In the genomic region with DNA sequence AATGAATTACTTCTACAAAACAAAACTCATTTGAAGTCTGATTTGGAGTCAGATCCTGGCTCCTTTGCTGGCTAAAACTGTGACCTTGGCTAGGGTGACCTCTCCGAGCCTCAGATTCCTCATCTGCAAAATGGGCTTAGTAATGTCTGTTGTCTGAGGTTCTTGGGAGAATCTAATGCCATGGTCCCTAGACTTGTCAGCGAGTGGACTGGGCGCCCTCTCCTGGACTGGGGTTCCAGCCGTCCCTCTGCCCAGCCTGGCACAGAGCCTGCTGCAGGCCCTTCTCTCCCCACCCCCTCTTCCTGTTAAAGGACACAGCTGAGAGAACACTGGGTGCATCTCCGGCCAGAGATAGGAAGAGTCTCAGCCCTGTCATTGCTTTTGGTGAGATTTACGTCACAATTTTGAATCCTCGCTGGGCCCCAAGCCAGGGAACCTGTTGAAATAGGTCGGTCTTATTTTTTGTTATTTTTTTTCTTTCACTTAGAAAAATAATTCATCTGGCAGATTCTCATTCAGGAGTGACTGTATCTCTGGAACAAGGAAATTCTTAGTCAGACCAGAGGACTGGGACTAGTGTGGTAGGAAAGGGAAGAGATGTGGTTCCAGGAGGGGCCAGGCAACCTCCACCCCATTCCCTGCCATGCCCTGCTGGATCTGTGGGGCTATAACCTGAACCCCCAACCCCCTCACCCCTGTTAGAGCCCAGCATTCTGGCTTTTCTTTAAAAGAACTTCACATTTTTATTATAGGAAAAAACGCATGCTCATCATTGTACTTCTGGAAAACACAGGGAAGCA, we compare ENCODE assay signal across 8 cellular contexts. TPM values are rescaled to one million over a fixed set of nuclear protein-coding genes. Genes with fewer than 3 reads are reported as not detected.
DNase-seq lines count a peak whose midpoint lies in the region; ATAC-seq, FAIRE-seq and TF ChIP-seq lines count a peak whose summit lies in the region.

No MANE protein-coding gene starts in this region.

- TF ChIP-seq POLR2A in adrenal gland (IDR thresholded peaks at IDR 0.05), result peak in 1 of 2 donors; percentile 75

- H3K36me3 ChIP-seq in adrenal gland (replicated peaks in 1 of 2) (peaks cover 0 to 35% of the 10 kb centered on the region in 2 donors), keratinocyte (ENCODE audit: control insufficient read depth in 2 of 2, extremely low read depth in 1 of 2, insufficient read depth in 2 of 2, low read length in 2 of 2) (peaks cover 19 to 22% of the 10 kb centered on the region in 2 experiments)

- no peaks in the 10 kb centered on the region for H3K79me2 ChIP-seq in keratinocyte (ENCODE audit: control insufficient read depth, insufficient read depth, low read length)

- POLR2A ChIA-PET in activated CD4-positive, alpha-beta T cell treated with anti-CD3 and anti-CD28 coated beads, Interleukin-2, amount 10 ng/mL, durations not matched to agents 7 days and 5 days (lab: Charles Lee), result no interaction called here

- H3K4me3 Mint-ChIP-seq in activated CD4-positive, alpha-beta T cell treated with anti-CD3 and anti-CD28 coated beads, Interleukin-2, amount 10 ng/mL, durations not matched to agents 24 days and 14 days, result no peak overlapping the region
- H3K4me3 Mint-ChIP-seq in activated CD4-positive, alpha-beta T cell treated with anti-CD3 and anti-CD28 coated beads, Interleukin-2, amount 10 ng/mL, durations not matched to agents 7 days and 5 days, result no peak overlapping the region
- peak overlapping the region in 3 of 4 donors; percentile 39 to 80 (median 60) for H3K4me3 Mint-ChIP-seq in IgD-negative memory B cell

- FAIRE-seq in keratinocyte (lab: Jason Lieb, UNC), result no peak

- H3K9me3 ChIP-seq in adrenal gland (replicated peaks in 1 of 3) (no peaks in the 10 kb centered on the region), keratinocyte (ENCODE audit: control insufficient read depth, low read depth, low read length) (no peaks in the 10 kb centered on the region)

- peak; percentile 64 for DNase-seq in activated CD4-positive, alpha-beta T cell treated with anti-CD3 and anti-CD28 coated beads, Interleukin-2, amount 10 ng/mL, durations not matched to agents 24 days and 14 days
- no peak for DNase-seq in activated CD4-positive, alpha-beta T cell treated with anti-CD3 and anti-CD28 coated beads, Interleukin-2, amount 10 ng/mL, durations not matched to agents 7 days and 5 days
- DNase-seq in adrenal gland (peak; percentile 93 to 100 (median 98)), keratinocyte (ENCODE audit: low read depth, low spot score) (no peak)
- DNase-seq in stimulated activated naive CD8-positive, alpha-beta T cell treated with anti-CD3 and anti-CD28 coated beads, Interleukin-15, Interleukin-2, amounts not matched to agents 100 U/mL and 50 U/mL, for 24 hours, result peak; percentile 30

- H3K4me2 ChIP-seq in keratinocyte (ENCODE audit: control insufficient read depth, extremely low read depth, insufficient read depth, low read depth, low read length), result no peak overlapping the region

- intact Hi-C loops in activated CD4-positive, alpha-beta T cell treated with anti-CD3 and anti-CD28 coated beads, Interleukin-2, amount 10 ng/mL, durations not matched to agents 24 days and 14 days (cut with micrococcal nuclease), result no loop called here
- intact Hi-C loops in adrenal gland (cut with DNase I), result no loop called here

- no peaks in the 10 kb centered on the region for H4K20me1 ChIP-seq in keratinocyte (ENCODE audit: control insufficient read depth, extremely low read depth, insufficient read depth, low read length)

- H3K27ac ChIP-seq in adrenal gland, result peak overlapping the region; percentile 83 to 96 (median 91)
- H3K27ac ChIP-seq in keratinocyte (ENCODE audit: control insufficient read depth, insufficient read depth, low read length), result no peak overlapping the region

- no peak overlapping the region for H3K27ac Mint-ChIP-seq in activated CD4-positive, alpha-beta T cell treated with anti-CD3 and anti-CD28 coated beads, Interleukin-2, amount 10 ng/mL, durations not matched to agents 24 days and 14 days
- H3K27ac Mint-ChIP-seq in activated CD4-positive, alpha-beta T cell treated with anti-CD3 and anti-CD28 coated beads, Interleukin-2, amount 10 ng/mL, durations not matched to agents 7 days and 5 days, result no peak overlapping the region
- peak overlapping the region; percentile 79 to 89 (median 89) for H3K27ac Mint-ChIP-seq in IgD-negative memory B cell

- dilution Hi-C loops in keratinocyte (cut with MboI; ENCODE audit: extremely low pct_ligation_motif_present, low sequenced_read_pairs), result no loop called here

- no peaks in the 10 kb centered on the region for H3K27me3 Mint-ChIP-seq in activated CD4-positive, alpha-beta T cell treated with anti-CD3 and anti-CD28 coated beads, Interleukin-2, amount 10 ng/mL, durations not matched to agents 24 days and 14 days
- no peaks in the 10 kb centered on the region for H3K27me3 Mint-ChIP-seq in activated CD4-positive, alpha-beta T cell treated with anti-CD3 and anti-CD28 coated beads, Interleukin-2, amount 10 ng/mL, durations not matched to agents 7 days and 5 days
- no peaks in the 10 kb centered on the region for H3K27me3 Mint-ChIP-seq in IgD-negative memory B cell

- H3K4me3 ChIP-seq in adrenal gland (no peak overlapping the region), keratinocyte (ENCODE audit: control insufficient read depth in 2 of 3, extremely low read depth in 1 of 3, insufficient read depth in 2 of 3, low read depth in 1 of 3, low read length in 3 of 3) (no peak overlapping the region)

- peaks cover 0 to 19% of the 10 kb centered on the region in 2 donors for H3K4me1 ChIP-seq in adrenal gland (replicated peaks in 1 of 2)
- H3K4me1 ChIP-seq in keratinocyte (ENCODE audit: control insufficient read depth, extremely low read depth, insufficient read depth, low read length), result peaks cover under 1% of the 10 kb centered on the region

- H3K4me1 Mint-ChIP-seq in activated CD4-positive, alpha-beta T cell treated with anti-CD3 and anti-CD28 coated beads, Interleukin-2, amount 10 ng/mL, durations not matched to agents 24 days and 14 days, result no peaks in the 10 kb centered on the region
- no peaks in the 10 kb centered on the region for H3K4me1 Mint-ChIP-seq in activated CD4-positive, alpha-beta T cell treated with anti-CD3 and anti-CD28 coated beads, Interleukin-2, amount 10 ng/mL, durations not matched to agents 7 days and 5 days
- peaks cover 12 to 17% (median 16%) of the 10 kb centered on the region in 3 donors for H3K4me1 Mint-ChIP-seq in IgD-negative memory B cell

- H3K36me3 Mint-ChIP-seq in activated CD4-positive, alpha-beta T cell treated with anti-CD3 and anti-CD28 coated beads, Interleukin-2, amount 10 ng/mL, durations not matched to agents 24 days and 14 days (ENCODE audit: low read depth), result no peaks in the 10 kb centered on the region
- H3K36me3 Mint-ChIP-seq in activated CD4-positive, alpha-beta T cell treated with anti-CD3 and anti-CD28 coated beads, Interleukin-2, amount 10 ng/mL, durations not matched to agents 7 days and 5 days (ENCODE audit: low read depth), result no peaks in the 10 kb centered on the region
- H3K36me3 Mint-ChIP-seq in IgD-negative memory B cell, result peaks cover 7% of the 10 kb centered on the region

- WGBS in adrenal gland, 4 donors, result 22 to 25% (median 24%) methylated on average over 8 to 9 of the region's 9 CpGs

- peak in 5 of 6 experiments; percentile 47 to 65 (median 60) for TF ChIP-seq CTCF in adrenal gland (IDR thresholded peaks at IDR 0.05)
- peak in 2 of 3 experiments; percentile 11 to 59 for TF ChIP-seq CTCF in keratinocyte (optimal IDR thresholded peaks at IDR 0.05 in 1 of 3, IDR thresholded peaks at IDR 0.05 in 1 of 3, conservative IDR thresholded peaks at IDR 0.05 in 1 of 3; ENCODE audit: extremely low read depth in 1 of 3, insufficient read depth in 2 of 3, low read length in 3 of 3)

- H3K9ac ChIP-seq in keratinocyte (ENCODE audit: control insufficient read depth, extremely low read depth, insufficient read depth, low read length), result no peak overlapping the region

- no peaks in the 10 kb centered on the region for H3K27me3 ChIP-seq in adrenal gland
- H3K27me3 ChIP-seq in keratinocyte (ENCODE audit: control insufficient read depth, extremely low read depth, insufficient read depth, low read length), result no peaks in the 10 kb centered on the region

- no peak overlapping the region for H2AFZ ChIP-seq in keratinocyte (ENCODE audit: control insufficient read depth, low read length)

- peak; percentile 32 for ATAC-seq in stimulated activated naive CD8-positive, alpha-beta T cell treated with anti-CD3 and anti-CD28 coated beads, Interleukin-15, Interleukin-2, amounts not matched to agents 100 U/mL and 50 U/mL, for 24 hours
- ATAC-seq in GM19023 (IDR thresholded peaks at IDR 0.05; ENCODE audit: unreplicated experiment), result no peak
- no peak for ATAC-seq in HG03378 (IDR thresholded peaks at IDR 0.05; ENCODE audit: unreplicated experiment)

- no peaks in the 10 kb centered on the region for H3K9me3 Mint-ChIP-seq in activated CD4-positive, alpha-beta T cell treated with anti-CD3 and anti-CD28 coated beads, Interleukin-2, amount 10 ng/mL, durations not matched to agents 24 days and 14 days
- H3K9me3 Mint-ChIP-seq in activated CD4-positive, alpha-beta T cell treated with anti-CD3 and anti-CD28 coated beads, Interleukin-2, amount 10 ng/mL, durations not matched to agents 7 days and 5 days, result no peaks in the 10 kb centered on the region
- H3K9me3 Mint-ChIP-seq in IgD-negative memory B cell, result no peaks in the 10 kb centered on the region

- CTCF ChIA-PET in activated CD4-positive, alpha-beta T cell treated with anti-CD3 and anti-CD28 coated beads, Interleukin-2, amount 10 ng/mL, durations not matched to agents 7 days and 5 days (lab: Charles Lee), result no interaction called here

- no peaks in the 10 kb centered on the region for H3K9me1 ChIP-seq in keratinocyte (ENCODE audit: control insufficient read depth, extremely low read depth, insufficient read depth, low read length)

RNA-seq across cellular contexts. Expression of a gene that starts 48.2 kb away (rescaled TPM):
- 76.7 and 77.8 TPM in 2 replicates for total RNA-seq in activated CD4-positive, alpha-beta T cell treated with anti-CD3 and anti-CD28 coated beads, Interleukin-2, amount 10 ng/mL, durations not matched to agents 24 days and 14 days
- 10 to 100 TPM; 39.9 to 44.3 TPM for total RNA-seq in activated CD4-positive, alpha-beta T cell treated with anti-CD3 and anti-CD28 coated beads, Interleukin-2, amount 10 ng/mL, durations not matched to agents 7 days and 5 days
- 27.9 TPM for polyA plus RNA-seq in IgD-negative memory B cell
- total RNA-seq in adrenal gland, result 10 to 100 TPM; 11.9 to 58.8 (median 41.6) TPM
- polyA plus RNA-seq in adrenal gland, result 10 to 100 TPM; 28.5 to 94.8 (median 54.4) TPM
- polyA plus RNA-seq in keratinocyte, result 89.8 to 111 TPM (median 102 TPM) in 3 replicates
- 79.6 TPM for polyA plus RNA-seq in keratinocyte (2011; ENCODE audit: low read depth)
- 92.1 and 108 TPM in 2 replicates for polyA plus RNA-seq in keratinocyte (2011; cell fraction: cytosol; rRNA removed)
- polyA plus RNA-seq in keratinocyte (2011; cell fraction: nucleus; rRNA removed), result 40.1 and 47.0 TPM in 2 replicates
- 71.7 and 90.1 TPM in 2 replicates for polyA plus RNA-seq in keratinocyte (2012; ENCODE audit: low replicate concordance)
- polyA minus RNA-seq in keratinocyte, result 19.7 to 55.3 TPM (median 50.3 TPM) in 3 replicates
- polyA minus RNA-seq in keratinocyte (2011; cell fraction: cytosol; rRNA and poly(A)+ RNA removed), result 13.2 TPM
- 7.3 and 8.3 TPM in 2 replicates for polyA minus RNA-seq in keratinocyte (2011; cell fraction: nucleus; rRNA and poly(A)+ RNA removed)

Comparison
In these comparisons a context has a peak if more than half of its experiments do, and no peak if none do; other contexts are left out.
1. DNase-seq: peak in activated CD4-positive, alpha-beta T cell treated with anti-CD3 and anti-CD28 coated beads, Interleukin-2, amount 10 ng/mL, durations not matched to agents 24 days and 14 days (single experiment), adrenal gland (7 of 7) and stimulated activated naive CD8-positive, alpha-beta T cell treated with anti-CD3 and anti-CD28 coated beads, Interleukin-15, Interleukin-2, amounts not matched to agents 100 U/mL and 50 U/mL, for 24 hours (single experiment); none in activated CD4-positive, alpha-beta T cell treated with anti-CD3 and anti-CD28 coated beads, Interleukin-2, amount 10 ng/mL, durations not matched to agents 7 days and 5 days (single experiment) and keratinocyte (single experiment).
2. H3K27ac Mint-ChIP-seq: peak in IgD-negative memory B cell (3 of 3); none in activated CD4-positive, alpha-beta T cell treated with anti-CD3 and anti-CD28 coated beads, Interleukin-2, amount 10 ng/mL, durations not matched to agents 24 days and 14 days (single experiment) and activated CD4-positive, alpha-beta T cell treated with anti-CD3 and anti-CD28 coated beads, Interleukin-2, amount 10 ng/mL, durations not matched to agents 7 days and 5 days (single experiment).
3. H3K4me3 Mint-ChIP-seq: peak in IgD-negative memory B cell (3 of 4); none in activated CD4-positive, alpha-beta T cell treated with anti-CD3 and anti-CD28 coated beads, Interleukin-2, amount 10 ng/mL, durations not matched to agents 24 days and 14 days (single experiment) and activated CD4-positive, alpha-beta T cell treated with anti-CD3 and anti-CD28 coated beads, Interleukin-2, amount 10 ng/mL, durations not matched to agents 7 days and 5 days (single experiment).